Comparison of ENCODE assay signal across 16 cellular contexts in genomic region chr3:82558081-82558480, GRCh38.
"Had no signal": no experiment of that assay in that cellular context is flagged by ENCODE, and none has a peak within 500 bp of the region (broad histone marks: within the 10 kb centered on the region; RNA-seq: fewer than 3 reads in every experiment).

No MANE protein-coding gene starts in this region.

- H3K4me1 ChIP-seq: heart right ventricle, sigmoid colon, tibial artery, upper lobe of left lung, uterus had no signal

- H3K4me3 Mint-ChIP-seq: naive thymus-derived CD8-positive, alpha-beta T cell had no signal

- H3K27me3 ChIP-seq: heart right ventricle, neutrophil, sigmoid colon, tibial artery, upper lobe of left lung, uterus had no signal

- H3K4me1 Mint-ChIP-seq: naive thymus-derived CD8-positive, alpha-beta T cell had no signal

- H3K4me3 ChIP-seq: heart right ventricle, mucosa of descending colon, sigmoid colon, skin epidermis, tibial artery, upper lobe of left lung, uterus had no signal

- DNase-seq: effector memory CD4-positive, alpha-beta T cell; heart right ventricle; hypothalamus; kidney glomerular epithelial cell; mammary epithelial cell; mucosa of descending colon; naive thymus-derived CD8-positive, alpha-beta T cell; sigmoid colon; stimulated activated CD4-positive, alpha-beta T cell treated with anti-CD3 and anti-CD28 coated beads, Interleukin-12 subunit alpha, Interleukin-12 subunit beta, amount 100 ng/mL, for 4 hours; stimulated activated naive CD4-positive, alpha-beta T cell treated with Interleukin-2 at 50 U/mL for 16 hours; tibial artery; upper lobe of left lung; uterus had no signal

- ATAC-seq: esophagus mucosa; heart right ventricle; mucosa of descending colon; naive thymus-derived CD8-positive, alpha-beta T cell had no signal

- H3K27ac ChIP-seq: heart right ventricle, neutrophil, sigmoid colon, skin epidermis, tibial artery, upper lobe of left lung, uterus had no signal

- H3K36me3 Mint-ChIP-seq: naive thymus-derived CD8-positive, alpha-beta T cell had no signal

- H3K27ac Mint-ChIP-seq: naive thymus-derived CD8-positive, alpha-beta T cell had no signal

- H3K36me3 ChIP-seq: heart right ventricle, neutrophil, sigmoid colon, tibial artery, upper lobe of left lung, uterus had no signal

- H3K27me3 Mint-ChIP-seq: naive thymus-derived CD8-positive, alpha-beta T cell had no signal

- H3K9me3 ChIP-seq: heart right ventricle, neutrophil, sigmoid colon, tibial artery, upper lobe of left lung, uterus had no signal
